8 cellular contexts compared by ENCODE assay signal in genomic region chr18:55268146-55268545, GRCh38.
DNase-seq lines count a peak whose midpoint lies in the region; ATAC-seq and TF ChIP-seq lines count a peak whose summit lies in the region.
"Had no signal": no experiment of that assay in that cellular context is flagged by ENCODE, and none has a peak within 500 bp of the region (broad histone marks: within the 10 kb centered on the region; RNA-seq: fewer than 3 reads in every experiment).

No MANE protein-coding gene starts in this region.

- TF ChIP-seq CTCF in spleen (IDR thresholded peaks at IDR 0.05 in 8 of 11, conservative IDR thresholded peaks at IDR 0.05 in 3 of 11) (no peak), endodermal cell (conservative IDR thresholded peaks at IDR 0.05) (no peak), ovary (IDR thresholded peaks at IDR 0.05) (no peak)

- peak; percentile 73 for DNase-seq in MV-4-11 (lab: John Stamatoyannopoulos, UW)
- DNase-seq in spleen, result no peak
- DNase-seq in activated naive CD4-positive, alpha-beta T cell treated with anti-CD3 and anti-CD28 coated beads for 36 hours, result no peak
- no peak for DNase-seq in endodermal cell
- DNase-seq in ovary, result no peak
- DNase-seq: activated naive CD8-positive, alpha-beta T cell treated with anti-CD3 and anti-CD28 coated beads, Interleukin-2, amount 10 ng/mL, durations not matched to agents 7 days and 5 days had no signal

- intact Hi-C loops in spleen (cut with DNase I; ENCODE audit: low total_unique reads) (no loop called here), ovary (cut with DNase I) (no loop called here)
- intact Hi-C loops in activated naive CD4-positive, alpha-beta T cell treated with anti-CD3 and anti-CD28 coated beads for 36 hours (cut with micrococcal nuclease), result no loop called here

- H3K27ac Mint-ChIP-seq in activated naive CD4-positive, alpha-beta T cell treated with anti-CD3 and anti-CD28 coated beads for 36 hours, result no peak overlapping the region
- no peak overlapping the region for H3K27ac Mint-ChIP-seq in endodermal cell
- H3K27ac Mint-ChIP-seq: activated naive CD8-positive, alpha-beta T cell treated with anti-CD3 and anti-CD28 coated beads, Interleukin-2, amount 10 ng/mL, durations not matched to agents 7 days and 5 days had no signal

- CTCF ChIA-PET in activated naive CD4-positive, alpha-beta T cell treated with anti-CD3 and anti-CD28 coated beads for 36 hours (lab: Charles Lee), result no interaction called here

- H3K4me3 ChIP-seq in spleen (no peak overlapping the region), endodermal cell (ENCODE audit: low read length) (no peak overlapping the region), ovary (no peak overlapping the region)

- no peaks in the 10 kb centered on the region for H3K9me3 Mint-ChIP-seq in activated naive CD4-positive, alpha-beta T cell treated with anti-CD3 and anti-CD28 coated beads for 36 hours
- H3K9me3 Mint-ChIP-seq in endodermal cell, result no peaks in the 10 kb centered on the region
- H3K9me3 Mint-ChIP-seq: activated naive CD8-positive, alpha-beta T cell treated with anti-CD3 and anti-CD28 coated beads, Interleukin-2, amount 10 ng/mL, durations not matched to agents 7 days and 5 days had no signal

- no peak overlapping the region for H3K9ac ChIP-seq in endodermal cell (ENCODE audit: extremely low read depth, low read length, poor library complexity, severe bottlenecking)

- peak; percentile 78 for ATAC-seq in GM19035 (IDR thresholded peaks at IDR 0.05; ENCODE audit: unreplicated experiment)
- peak; percentile 78 for ATAC-seq in HG02678 (IDR thresholded peaks at IDR 0.05; ENCODE audit: unreplicated experiment)

- WGBS in spleen, 5 donors, result 0 to 15% (median 3%) methylated on average over 1 of the region's 1 CpG
- whole genome bisulfite sequencing in endodermal cell (ENCODE audit: insufficient coverage in 1 of 2, insufficient read length in 1 of 2), 2 experiments, result 97 to 100% methylated on average over 1 of the region's 1 CpG
- 48 to 67% (median 63%) methylated on average over 1 of the region's 1 CpG for WGBS in ovary, 3 donors

- H3K4me1 ChIP-seq in spleen (peaks cover 42 to 59% (median 58%) of the 10 kb centered on the region in 6 donors), endodermal cell (ENCODE audit: control insufficient read depth, insufficient read depth, low read length) (no peaks in the 10 kb centered on the region), ovary (ENCODE audit: insufficient read depth) (peaks cover 7% of the 10 kb centered on the region)

- H3K27ac ChIP-seq in spleen (peak overlapping the region; percentile 30 to 80 (median 66)), endodermal cell (ENCODE audit: low read depth, low read length) (no peak overlapping the region), ovary (no peak overlapping the region)

- H3K9me3 ChIP-seq in spleen (no peaks in the 10 kb centered on the region), endodermal cell (ENCODE audit: control insufficient read depth, low read length) (no peaks in the 10 kb centered on the region), ovary (no peaks in the 10 kb centered on the region)

- H3K36me3 ChIP-seq in spleen (peaks cover 0 to 59% (median 15%) of the 10 kb centered on the region in 6 donors), endodermal cell (ENCODE audit: control insufficient read depth, insufficient read depth, low read length) (peaks cover 13% of the 10 kb centered on the region), ovary (no peaks in the 10 kb centered on the region)

- H3K27me3 Mint-ChIP-seq in activated naive CD4-positive, alpha-beta T cell treated with anti-CD3 and anti-CD28 coated beads for 36 hours (ENCODE audit: low read depth), result no peaks in the 10 kb centered on the region
- H3K27me3 Mint-ChIP-seq in endodermal cell (ENCODE audit: insufficient read depth), result no peaks in the 10 kb centered on the region
- H3K27me3 Mint-ChIP-seq: activated naive CD8-positive, alpha-beta T cell treated with anti-CD3 and anti-CD28 coated beads, Interleukin-2, amount 10 ng/mL, durations not matched to agents 7 days and 5 days had no signal

- no peak for TF ChIP-seq EP300 in ovary (IDR thresholded peaks at IDR 0.05)

- no peak overlapping the region for H3K4me3 Mint-ChIP-seq in activated naive CD4-positive, alpha-beta T cell treated with anti-CD3 and anti-CD28 coated beads for 36 hours
- H3K4me3 Mint-ChIP-seq in endodermal cell, result no peak overlapping the region
- H3K4me3 Mint-ChIP-seq: activated naive CD8-positive, alpha-beta T cell treated with anti-CD3 and anti-CD28 coated beads, Interleukin-2, amount 10 ng/mL, durations not matched to agents 7 days and 5 days had no signal

- H3K27me3 ChIP-seq in spleen (replicated peaks in 1 of 7), result no peaks in the 10 kb centered on the region
- H3K27me3 ChIP-seq in endodermal cell (ENCODE audit: control insufficient read depth, insufficient read depth, low read length, poor library complexity, severe bottlenecking), result no peaks in the 10 kb centered on the region
- H3K27me3 ChIP-seq in ovary, result no peaks in the 10 kb centered on the region

- no peaks in the 10 kb centered on the region for H3K36me3 Mint-ChIP-seq in activated naive CD4-positive, alpha-beta T cell treated with anti-CD3 and anti-CD28 coated beads for 36 hours (ENCODE audit: low read depth)
- H3K36me3 Mint-ChIP-seq in endodermal cell (ENCODE audit: low read depth), result peaks cover 25% of the 10 kb centered on the region
- H3K36me3 Mint-ChIP-seq: activated naive CD8-positive, alpha-beta T cell treated with anti-CD3 and anti-CD28 coated beads, Interleukin-2, amount 10 ng/mL, durations not matched to agents 7 days and 5 days had no signal

- H3K4me1 Mint-ChIP-seq in activated naive CD4-positive, alpha-beta T cell treated with anti-CD3 and anti-CD28 coated beads for 36 hours (ENCODE audit: low read depth), result no peaks in the 10 kb centered on the region
- peaks cover 16% of the 10 kb centered on the region for H3K4me1 Mint-ChIP-seq in endodermal cell
- H3K4me1 Mint-ChIP-seq: activated naive CD8-positive, alpha-beta T cell treated with anti-CD3 and anti-CD28 coated beads, Interleukin-2, amount 10 ng/mL, durations not matched to agents 7 days and 5 days had no signal

- TF ChIP-seq POLR2A in spleen (IDR thresholded peaks at IDR 0.05) (no peak), ovary (IDR thresholded peaks at IDR 0.05) (no peak)

Comparison
In these comparisons a context has a peak if more than half of its experiments do, and no peak if none do; other contexts are left out.
1. H3K27ac ChIP-seq: peak in spleen (8 of 8); none in endodermal cell (single experiment) and ovary (0 of 2).